Comparison of ENCODE assay signal across 1 cellular context in genomic region chr7:20444041-20444440, GRCh38.
TF ChIP-seq lines count a peak whose summit lies in the region.

No MANE protein-coding gene starts in this region.

TF ChIP-seq in IMR-90, 13 proteins besides CTCF, POLR2A, EP300 and RAD21:
- TF ChIP-seq RCOR1 (IDR thresholded peaks at IDR 0.05; ENCODE audit: insufficient replicate concordance, low read length) (no peak), MAFK (IDR thresholded peaks at IDR 0.05; ENCODE audit: low read depth, low read length) (no peak), MXI1 (IDR thresholded peaks at IDR 0.05; ENCODE audit: borderline replicate concordance, low read depth, low read length) (no peak), CEBPB (IDR thresholded peaks at IDR 0.05; ENCODE audit: low read depth, low read length) (no peak), USF2 (IDR thresholded peaks at IDR 0.05; ENCODE audit: low read depth, low read length) (no peak)
